In genomic region chr2:231184319-231184718, GRCh38 we compare ENCODE assay signal across 31 cellular contexts. TPM values are rescaled to one million over a fixed set of nuclear protein-coding genes. Genes with fewer than 3 reads are reported as not detected.
"Had no signal": no experiment of that assay in that cellular context is flagged by ENCODE, and none has a peak within 500 bp of the region (broad histone marks: within the 10 kb centered on the region; RNA-seq: fewer than 3 reads in every experiment).

No MANE protein-coding gene starts in this region.

- H2AFZ ChIP-seq: hepatocyte had no signal

- H3K9me3 ChIP-seq: ascending aorta, colonic mucosa, gastrocnemius medialis, neutrophil, pancreas, psoas muscle, spleen, thyroid gland had no signal

- DNase-seq: activated CD4-positive, alpha-beta T cell treated with anti-CD3 and anti-CD28 coated beads, Interleukin-2, amount 50 U/mL, for 1 hour; activated CD8-positive, alpha-beta T cell treated with anti-CD3 and anti-CD28 coated beads for 36 hours; activated effector memory CD4-positive, alpha-beta T cell treated with anti-CD3 and anti-CD28 coated beads, Interleukin-2, amount 50 U/mL, for 16 hours; activated naive CD4-positive, alpha-beta T cell treated with anti-CD3 and anti-CD28 coated beads, Interleukin-2, amount 10 ng/mL, durations not matched to agents 7 days and 5 days; activated naive CD8-positive, alpha-beta T cell treated with anti-CD3 and anti-CD28 coated beads, Interleukin-2, amount 10 ng/mL, durations not matched to agents 7 days and 5 days; activated T-cell treated with anti-CD3 and anti-CD28 coated beads, Interleukin-2, amount 50 U/mL, for 1 hour; cerebellar nuclear complex; colonic mucosa; dorsolateral prefrontal cortex; effector memory CD4-positive, alpha-beta T cell; gastrocnemius medialis; islet precursor cell; left ventricle myocardium superior; psoas muscle; spleen; stimulated activated CD4-positive, alpha-beta T cell treated with anti-CD3 and anti-CD28 coated beads, Interleukin-4, amount 100 ng/mL, for 1 hour; stimulated activated naive CD8-positive, alpha-beta T cell treated with anti-CD3 and anti-CD28 coated beads, Interleukin-15, amount 100 ng/mL, for 72 hours; substantia nigra; SW 1271; T-helper 9 cell; thyroid gland; WERI-Rb-1 had no signal

- H3K36me3 ChIP-seq: ascending aorta, cardiac muscle cell, colonic mucosa, gastrocnemius medialis, neutrophil, pancreas, spleen, thyroid gland, WERI-Rb-1 had no signal

- H3K27ac ChIP-seq: cardiac muscle cell, colonic mucosa, hepatocyte, neutrophil, pancreas, SK-N-MC, WERI-Rb-1 had no signal

- H3K27me3 ChIP-seq: ascending aorta, cardiac muscle cell, colonic mucosa, dorsolateral prefrontal cortex, gastrocnemius medialis, hepatocyte, neutrophil, pancreas, spleen, thyroid gland had no signal

- H3K4me2 ChIP-seq: hepatocyte had no signal

- H3K4me3 ChIP-seq: ascending aorta, cardiac muscle cell, colonic mucosa, dorsolateral prefrontal cortex, gastrocnemius medialis, hepatocyte, pancreas, psoas muscle, SK-N-MC, spleen, thyroid gland had no signal

- H3K79me2 ChIP-seq: hepatocyte had no signal

- H3K4me1 ChIP-seq: colonic mucosa, pancreas had no signal

- ATAC-seq: activated CD8-positive, alpha-beta T cell treated with anti-CD3 and anti-CD28 coated beads for 36 hours; gastrocnemius medialis; left ventricle myocardium superior; pancreas; psoas muscle; stimulated activated effector memory CD8-positive, alpha-beta T cell treated with anti-CD3 and anti-CD28 coated beads, Interleukin-12 subunit alpha, Interleukin-12 subunit beta, amount 100 ng/mL, for 72 hours; stimulated activated naive CD8-positive, alpha-beta T cell treated with anti-CD3 and anti-CD28 coated beads, Interleukin-15, amount 100 ng/mL, for 72 hours had no signal

RNA-seq across cellular contexts. Expression of gene HTR2B, which starts 59.5 kb away (rescaled TPM):
- total RNA-seq: activated CD8-positive, alpha-beta T cell treated with anti-CD3 and anti-CD28 coated beads for 36 hours; activated naive CD8-positive, alpha-beta T cell treated with anti-CD3 and anti-CD28 coated beads, Interleukin-2, amount 10 ng/mL, durations not matched to agents 7 days and 5 days; activated T-helper 1 cell treated with anti-CD3 and anti-CD28 coated beads, Interleukin-12 subunit alpha, Interleukin-12 subunit beta, Interleukin-2, Interleukin-4 antibody, amounts not matched to agents 30 ng/mL and 10 ng/mL and 1 ng/mL, durations not matched to agents 14 hours and 24 hours and 36 hours; cardiac muscle cell; epithelial cell of proximal tubule had no signal
